In the genomic region with DNA sequence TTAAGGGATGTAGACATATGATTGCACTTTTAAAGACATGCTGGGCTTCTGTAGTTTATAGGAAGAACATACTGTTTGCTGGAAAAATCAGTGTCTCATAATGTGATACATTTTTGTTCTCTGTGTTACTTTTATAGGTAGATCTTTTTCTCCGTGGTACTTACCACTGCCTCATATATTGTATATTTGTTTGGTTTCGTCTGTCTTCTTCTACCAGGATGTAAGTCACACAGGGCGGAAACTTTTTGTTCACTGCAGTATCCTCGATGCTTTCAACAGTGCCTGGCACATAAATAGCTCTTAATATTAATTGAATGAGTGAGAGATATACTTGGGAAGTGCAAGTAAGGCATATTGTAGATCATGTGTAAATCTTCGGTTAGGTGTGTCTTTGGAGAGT, we compare ENCODE assay signal across 29 cellular contexts.
"Had no signal": no experiment of that assay in that cellular context is flagged by ENCODE, and none has a peak within 500 bp of the region (broad histone marks: within the 10 kb centered on the region; RNA-seq: fewer than 3 reads in every experiment).

No MANE protein-coding gene starts in this region.

- H3K4me1 Mint-ChIP-seq: nephron progenitor cell; neural crest cell; stimulated activated effector memory CD8-positive, alpha-beta T cell treated with anti-CD3 and anti-CD28 coated beads, Interleukin-12 subunit alpha, Interleukin-12 subunit beta, amount 100 ng/mL, for 72 hours; stimulated activated naive B cell treated with anti-CD40 and anti-IgM and Interleukin-4, amounts not matched to agents 10 μg/mL and 1 μg/mL and 100 μg/mL, for 72 hours had no signal

- H3K9me3 ChIP-seq: neutrophil, pancreas, psoas muscle, right lobe of liver, sigmoid colon, spleen, stomach, thoracic aorta, thyroid gland, tibial nerve, upper lobe of left lung, vagina had no signal

- H3K27ac Mint-ChIP-seq: naive thymus-derived CD4-positive, alpha-beta T cell; natural killer cell treated with Interleukin-12 subunit alpha and Interleukin-12 subunit beta and Interleukin-15 and Interleukin-18, amount 100 ng/mL, for 72 hours; nephron progenitor cell; progenitor cell of endocrine pancreas; stimulated activated effector memory CD8-positive, alpha-beta T cell treated with anti-CD3 and anti-CD28 coated beads, Interleukin-12 subunit alpha, Interleukin-12 subunit beta, amount 100 ng/mL, for 72 hours; stimulated activated naive B cell treated with anti-CD40 and anti-IgM and Interleukin-4, amounts not matched to agents 10 μg/mL and 1 μg/mL and 100 μg/mL, for 72 hours; stimulated activated naive CD8-positive, alpha-beta T cell treated with anti-CD3 and anti-CD28 coated beads, Interleukin-15, Interleukin-2, amounts not matched to agents 100 ng/mL and 50 ng/mL, for 24 hours had no signal

- H3K4me3 Mint-ChIP-seq: naive thymus-derived CD4-positive, alpha-beta T cell; natural killer cell treated with Interleukin-12 subunit alpha and Interleukin-12 subunit beta and Interleukin-15 and Interleukin-18, amount 100 ng/mL, for 72 hours; nephron progenitor cell; neural crest cell; stimulated activated effector memory CD8-positive, alpha-beta T cell treated with anti-CD3 and anti-CD28 coated beads, Interleukin-12 subunit alpha, Interleukin-12 subunit beta, amount 100 ng/mL, for 72 hours; stimulated activated naive B cell treated with anti-CD40 and anti-IgM and Interleukin-4, amounts not matched to agents 10 μg/mL and 1 μg/mL and 100 μg/mL, for 72 hours; stimulated activated naive CD8-positive, alpha-beta T cell treated with anti-CD3 and anti-CD28 coated beads, Interleukin-15, Interleukin-2, amounts not matched to agents 100 ng/mL and 50 ng/mL, for 24 hours had no signal

- ATAC-seq: naive thymus-derived CD4-positive, alpha-beta T cell; natural killer cell treated with Interleukin-12 subunit alpha and Interleukin-12 subunit beta and Interleukin-15 and Interleukin-18, amount 100 ng/mL, for 72 hours; pancreas; psoas muscle; right cardiac atrium; right lobe of liver; stimulated activated effector memory CD8-positive, alpha-beta T cell treated with anti-CD3 and anti-CD28 coated beads, Interleukin-12 subunit alpha, Interleukin-12 subunit beta, amount 100 ng/mL, for 72 hours; stimulated activated naive B cell treated with anti-CD40 and anti-IgM and Interleukin-4, amounts not matched to agents 10 μg/mL and 1 μg/mL and 100 μg/mL, for 72 hours had no signal

- H3K27me3 ChIP-seq: neutrophil, pancreas, right lobe of liver, sigmoid colon, spleen, stomach, thyroid gland, tibial nerve, upper lobe of left lung, vagina had no signal

- H3K27ac ChIP-seq: neutrophil, pancreas, psoas muscle, right lobe of liver, sigmoid colon, skin epidermis, spleen, stomach, thoracic aorta, thyroid gland, tibial nerve, upper lobe of left lung, vagina had no signal

- DNase-seq: naive thymus-derived CD4-positive, alpha-beta T cell; nephron progenitor cell; nucleus accumbens; pancreas; psoas muscle; right cardiac atrium; right lobe of liver; sigmoid colon; spleen; stimulated activated CD4-positive, alpha-beta T cell treated with anti-CD3 and anti-CD28 coated beads, Interleukin-12 subunit alpha, Interleukin-12 subunit beta, amount 100 ng/mL, for 4 hours; stimulated activated CD4-positive, alpha-beta T cell treated with anti-CD3 and anti-CD28 coated beads, Interleukin-1b, Interleukin-23, amount 100 ng/mL, for 48 hours; stimulated activated CD4-positive, alpha-beta T cell treated with anti-CD3 and anti-CD28 coated beads, Interleukin-4, amount 100 ng/mL, for 24 hours; stimulated activated naive B cell treated with anti-CD40 and anti-IgM and Interleukin-4, amounts not matched to agents 10 μg/mL and 1 μg/mL and 100 μg/mL, for 72 hours; stimulated activated naive CD4-positive, alpha-beta T cell treated with Interleukin-2 at 50 U/mL for 16 hours; stomach; thyroid gland; trophoblast cell; upper lobe of left lung had no signal

- H3K4me2 ChIP-seq: smooth muscle cell had no signal

- H3K4me1 ChIP-seq: pancreas, right lobe of liver, spleen, stomach, thyroid gland, upper lobe of left lung, vagina had no signal

- H3K9me3 Mint-ChIP-seq: naive thymus-derived CD4-positive, alpha-beta T cell; natural killer cell treated with Interleukin-12 subunit alpha and Interleukin-12 subunit beta and Interleukin-15 and Interleukin-18, amount 100 ng/mL, for 72 hours; nephron progenitor cell; neural crest cell; stimulated activated effector memory CD8-positive, alpha-beta T cell treated with anti-CD3 and anti-CD28 coated beads, Interleukin-12 subunit alpha, Interleukin-12 subunit beta, amount 100 ng/mL, for 72 hours had no signal

- H3K36me3 ChIP-seq: neutrophil, pancreas, right lobe of liver, sigmoid colon, thoracic aorta, thyroid gland, vagina had no signal

- H3K4me3 ChIP-seq: pancreas, psoas muscle, right lobe of liver, sigmoid colon, skin epidermis, smooth muscle cell, spleen, stomach, thoracic aorta, thyroid gland, tibial nerve, upper lobe of left lung, vagina had no signal

- H3K27me3 Mint-ChIP-seq: naive thymus-derived CD4-positive, alpha-beta T cell; natural killer cell treated with Interleukin-12 subunit alpha and Interleukin-12 subunit beta and Interleukin-15 and Interleukin-18, amount 100 ng/mL, for 72 hours; progenitor cell of endocrine pancreas; stimulated activated naive B cell treated with anti-CD40 and anti-IgM and Interleukin-4, amounts not matched to agents 10 μg/mL and 1 μg/mL and 100 μg/mL, for 72 hours; stimulated activated naive CD8-positive, alpha-beta T cell treated with anti-CD3 and anti-CD28 coated beads, Interleukin-15, Interleukin-2, amounts not matched to agents 100 ng/mL and 50 ng/mL, for 24 hours had no signal
